31 cellular contexts compared by ENCODE assay signal in the genomic region with DNA sequence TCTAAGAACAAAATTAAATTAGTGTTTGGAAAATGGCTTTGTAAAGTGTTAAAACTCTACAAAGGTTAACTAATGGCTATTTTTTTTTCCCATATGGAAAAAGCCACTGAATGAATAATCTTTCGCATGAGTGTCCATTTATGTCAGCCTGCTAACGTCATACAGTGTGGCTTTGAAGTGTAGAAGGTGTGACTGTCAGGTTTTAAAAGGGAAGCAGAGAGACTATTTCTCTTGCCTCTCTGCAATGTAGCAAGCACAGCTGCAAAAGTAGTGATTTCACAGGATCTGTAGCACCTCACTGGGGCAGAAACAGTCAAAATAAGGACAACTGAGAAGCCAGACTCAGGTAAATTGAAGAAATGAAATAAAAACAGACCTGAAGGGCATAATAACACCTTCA. TPM values are rescaled to one million over a fixed set of nuclear protein-coding genes. Genes with fewer than 3 reads are reported as not detected.
"Had no signal": no experiment of that assay in that cellular context is flagged by ENCODE, and none has a peak within 500 bp of the region (broad histone marks: within the 10 kb centered on the region; RNA-seq: fewer than 3 reads in every experiment).

No MANE protein-coding gene starts in this region.

- H3K27ac ChIP-seq: ascending aorta, breast epithelium, cardiac muscle cell, colonic mucosa had no signal

- ATAC-seq: activated CD4-positive, alpha-beta T cell treated with anti-CD3 and anti-CD28 coated beads for 36 hours; activated CD8-positive, alpha-beta memory T cell treated with anti-CD3 and anti-CD28 coated beads, Interleukin-2, amount 10 ng/mL, durations not matched to agents 7 days and 5 days; activated CD8-positive, alpha-beta T cell treated with anti-CD3 and anti-CD28 coated beads, Interleukin-2, amount 10 ng/mL, durations not matched to agents 7 days and 5 days; activated naive CD4-positive, alpha-beta T cell treated with anti-CD3 and anti-CD28 coated beads, Interleukin-2, amount 50 U/mL, for 72 hours; activated T-cell treated with anti-CD3 and anti-CD28 coated beads, Interleukin-2, amount 50 U/mL, for 72 hours; esophagus mucosa; T-helper 17 cell had no signal

- H3K36me3 ChIP-seq: ascending aorta, breast epithelium, cardiac muscle cell, colonic mucosa had no signal

- H3K27me3 ChIP-seq: ascending aorta, breast epithelium, cardiac muscle cell, colonic mucosa, dorsolateral prefrontal cortex had no signal

- H3K4me1 ChIP-seq: ascending aorta, breast epithelium, colonic mucosa had no signal

- H3K9me3 ChIP-seq: ascending aorta, breast epithelium, colonic mucosa had no signal

- H3K4me3 ChIP-seq: ascending aorta, breast epithelium, cardiac muscle cell, colonic mucosa, dorsolateral prefrontal cortex had no signal

- DNase-seq: activated CD4-positive, alpha-beta memory T cell treated with anti-CD3 and anti-CD28 coated beads for 36 hours; activated CD4-positive, alpha-beta T cell treated with anti-CD3 and anti-CD28 coated beads for 36 hours; activated CD4-positive, alpha-beta T cell treated with anti-CD3 and anti-CD28 coated beads, Interleukin-2, amount 10 ng/mL, durations not matched to agents 24 days and 14 days; activated CD4-positive, CD25-positive, alpha-beta regulatory T cell; activated CD4-positive, CD25-positive, alpha-beta regulatory T cell treated with anti-CD3 and anti-CD28 coated beads, Interleukin-2, amount 50 U/mL, for 72 hours; activated CD8-positive, alpha-beta memory T cell treated with anti-CD3 and anti-CD28 coated beads, Interleukin-2, amount 10 ng/mL, durations not matched to agents 7 days and 5 days; activated CD8-positive, alpha-beta memory T cell treated with anti-CD3 and anti-CD28 coated beads, Interleukin-2, amount 50 U/mL, for 48 hours; activated CD8-positive, alpha-beta T cell treated with anti-CD3 and anti-CD28 coated beads, Interleukin-2, amount 10 ng/mL, durations not matched to agents 7 days and 5 days; activated gamma-delta T cell; activated naive CD4-positive, alpha-beta T cell; activated naive CD4-positive, alpha-beta T cell treated with anti-CD3 and anti-CD28 coated beads, Interleukin-2, amount 10 ng/mL, durations not matched to agents 7 days and 5 days; activated naive CD8-positive, alpha-beta T cell treated with anti-CD3 and anti-CD28 coated beads, Interleukin-2, amount 10 ng/mL, durations not matched to agents 7 days and 5 days; activated T-cell treated with anti-CD3 and anti-CD28 coated beads for 4 hours; activated T-cell treated with anti-CD3 and anti-CD28 coated beads, Interleukin-2, amount 50 U/mL, for 24 hours; activated T-cell treated with anti-CD3 and anti-CD28 coated beads, Interleukin-2, amount 50 U/mL, for 72 hours; central memory CD4-positive, alpha-beta T cell; cerebellar nuclear complex; colonic mucosa; dorsolateral prefrontal cortex; effector memory CD4-positive, alpha-beta T cell; endodermal cell; foreskin fibroblast; head of caudate nucleus; T-helper 17 cell; T1000 had no signal

RNA-seq across cellular contexts. Expression of a gene that starts 53.4 kb away (rescaled TPM):
- total RNA-seq: activated CD4-positive, alpha-beta T cell treated with anti-CD3 and anti-CD28 coated beads, Interleukin-2, amount 10 ng/mL, durations not matched to agents 24 days and 14 days; activated CD8-positive, alpha-beta memory T cell treated with anti-CD3 and anti-CD28 coated beads for 36 hours; activated CD8-positive, alpha-beta memory T cell treated with anti-CD3 and anti-CD28 coated beads, Interleukin-2, amount 10 ng/mL, durations not matched to agents 7 days and 5 days; activated CD8-positive, alpha-beta T cell treated with anti-CD3 and anti-CD28 coated beads, Interleukin-2, amount 10 ng/mL, durations not matched to agents 7 days and 5 days; activated naive CD8-positive, alpha-beta T cell treated with anti-CD3 and anti-CD28 coated beads, Interleukin-2, amount 10 ng/mL, durations not matched to agents 7 days and 5 days had no signal
